In the genomic region with DNA sequence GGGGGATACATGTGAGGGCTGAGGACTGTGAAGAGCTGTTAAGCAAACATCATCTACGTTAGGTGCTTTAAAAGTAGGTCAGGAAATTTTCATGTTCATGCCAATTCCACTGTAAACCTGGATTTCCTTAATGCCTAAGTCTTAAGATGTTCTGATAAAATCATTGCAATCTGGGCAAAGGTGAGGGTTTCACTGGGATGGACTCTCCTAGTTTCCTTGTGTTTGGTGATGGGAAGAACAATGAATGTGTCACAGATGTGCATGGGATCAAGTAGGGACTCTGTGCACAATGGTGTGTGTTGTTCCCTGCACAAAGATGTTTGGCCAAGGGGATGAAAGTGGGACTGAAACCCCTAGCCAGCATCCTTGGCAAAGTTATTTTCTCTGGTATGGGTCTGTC, we compare ENCODE assay signal across 14 cellular contexts.
DNase-seq lines count a peak whose midpoint lies in the region; ATAC-seq and TF ChIP-seq lines count a peak whose summit lies in the region.
"Had no signal": no experiment of that assay in that cellular context is flagged by ENCODE, and none has a peak within 500 bp of the region (broad histone marks: within the 10 kb centered on the region; RNA-seq: fewer than 3 reads in every experiment).

No MANE protein-coding gene starts in this region.

- peaks cover 4% of the 10 kb centered on the region for H3K27me3 Mint-ChIP-seq in GM23338 (ENCODE audit: insufficient read depth, low read depth, poor library complexity)

- H3F3A ChIP-seq in GM23338 (replicated peaks; ENCODE audit: low read depth) (no peaks in the 10 kb centered on the region), MM.1S (ENCODE audit: insufficient read depth, low read length) (no peaks in the 10 kb centered on the region)

- no peak overlapping the region for H3K27ac Mint-ChIP-seq in GM23338

- H3K4me3 Mint-ChIP-seq in GM23338, result no peak overlapping the region

- H3K4me1 Mint-ChIP-seq in GM23338, result peaks cover 2% of the 10 kb centered on the region; the same call in 1 of the 3 replicates

- no peak for TF ChIP-seq POLR2A in body of pancreas (IDR thresholded peaks at IDR 0.05)
- TF ChIP-seq POLR2A in right lobe of liver (IDR thresholded peaks at IDR 0.05), result no peak

- peaks cover 23% of the 10 kb centered on the region for H3K9me2 ChIP-seq in GM23338 (ENCODE audit: insufficient read depth)
- no peaks in the 10 kb centered on the region for H3K9me2 ChIP-seq in MM.1S (replicated peaks; ENCODE audit: insufficient read depth, low read length)
- H3K9me2 ChIP-seq: SK-N-SH had no signal

- ATAC-seq in GM23338, result no peak
- no peak for ATAC-seq in body of pancreas
- ATAC-seq in lower lobe of right lung, result no peak
- no peak for ATAC-seq in GM18498 (IDR thresholded peaks at IDR 0.05; ENCODE audit: unreplicated experiment)
- no peak for ATAC-seq in right lobe of liver

- intact Hi-C loops in body of pancreas (cut with DNase I) (no loop called here), lower lobe of right lung (cut with DNase I) (no loop called here), right lobe of liver (cut with DNase I) (no loop called here)

- H3K4me1 ChIP-seq in ACC112 (ENCODE audit: control insufficient read depth, insufficient read depth, low read length, unreplicated experiment) (peaks cover 13% of the 10 kb centered on the region), GM23338 (ENCODE audit: insufficient read depth) (no peaks in the 10 kb centered on the region), body of pancreas (peaks cover 37% of the 10 kb centered on the region), lower lobe of right lung (peaks cover 15% of the 10 kb centered on the region), MM.1S (ENCODE audit: low read length) (peaks cover 7% of the 10 kb centered on the region; the same call in 1 of the 2 replicates), right lobe of liver (no peaks in the 10 kb centered on the region)

- H3K9me3 ChIP-seq in body of pancreas, result no peaks in the 10 kb centered on the region
- no peaks in the 10 kb centered on the region for H3K9me3 ChIP-seq in lower lobe of right lung
- no peaks in the 10 kb centered on the region for H3K9me3 ChIP-seq in MM.1S (replicated peaks; ENCODE audit: insufficient read depth, low read length)
- no peaks in the 10 kb centered on the region for H3K9me3 ChIP-seq in right lobe of liver
- H3K9me3 ChIP-seq: SK-N-SH had no signal

- H3K4me2 ChIP-seq in GM23338, result no peak overlapping the region
- no peak overlapping the region for H3K4me2 ChIP-seq in MM.1S (ENCODE audit: low read depth, low read length)
- H3K4me2 ChIP-seq: SK-N-SH had no signal

- no peaks in the 10 kb centered on the region for H3K79me2 ChIP-seq in ACC112 (ENCODE audit: control insufficient read depth, insufficient read depth, low read length, unreplicated experiment)
- H3K79me2 ChIP-seq in GM23338 (replicated peaks; ENCODE audit: insufficient read depth), result no peaks in the 10 kb centered on the region
- no peaks in the 10 kb centered on the region for H3K79me2 ChIP-seq in MM.1S (ENCODE audit: low read length)

- TF ChIP-seq CTCF in GM23338 (conservative IDR thresholded peaks at IDR 0.05; ENCODE audit: low read depth in 2 of 2), result no peak
- TF ChIP-seq CTCF in body of pancreas (IDR thresholded peaks at IDR 0.05), result no peak
- no peak for TF ChIP-seq CTCF in lower lobe of right lung (IDR thresholded peaks at IDR 0.05)
- TF ChIP-seq CTCF in MM.1S (IDR thresholded peaks at IDR 0.05; ENCODE audit: low read length), result no peak
- TF ChIP-seq CTCF in right lobe of liver (IDR thresholded peaks at IDR 0.05), result no peak

- DNase-seq in GM23338 (ENCODE audit: low spot score) (no peak), body of pancreas (no peak), lower lobe of right lung (no peak), midbrain (lab: John Stamatoyannopoulos, UW) (no peak), MM.1S (no peak), right lobe of liver (no peak)
- DNase-seq: activated T-cell treated with anti-CD3 and anti-CD28 coated beads, Interleukin-2, amount 50 U/mL, for 1 hour; effector CD4-positive, alpha-beta T cell; foreskin melanocyte; H7; NCI-H345 had no signal

- H3K27me3 ChIP-seq in ACC112 (ENCODE audit: insufficient read depth, low read length) (no peaks in the 10 kb centered on the region), GM23338 (ENCODE audit: insufficient read depth) (no peaks in the 10 kb centered on the region), body of pancreas (no peaks in the 10 kb centered on the region), lower lobe of right lung (ENCODE audit: low read depth) (no peaks in the 10 kb centered on the region), MM.1S (replicated peaks; ENCODE audit: insufficient read depth, low read length) (no peaks in the 10 kb centered on the region), right lobe of liver (no peaks in the 10 kb centered on the region)

- 67 to 77% methylated on average over 1 of the region's 1 CpG for WGBS in body of pancreas, 2 donors
- 100% methylated on average over 1 of the region's 1 CpG for WGBS in right lobe of liver (ENCODE audit: insufficient coverage, low coverage, low lambda C conversion rate, missing lambda C conversion rate)

- H2AFZ ChIP-seq in ACC112 (ENCODE audit: low read length, unreplicated experiment), result no peak overlapping the region
- H2AFZ ChIP-seq in GM23338, result peak overlapping the region; percentile 56; the same call in 1 of the 2 replicates
- H2AFZ ChIP-seq in MM.1S (ENCODE audit: low read length), result no peak overlapping the region

- H3K4me3 ChIP-seq in ACC112 (ENCODE audit: low read depth, low read length) (no peak overlapping the region), GM23338 (no peak overlapping the region), body of pancreas (no peak overlapping the region), lower lobe of right lung (no peak overlapping the region), MM.1S (ENCODE audit: low read length) (no peak overlapping the region), right lobe of liver (no peak overlapping the region)

- H3K36me3 ChIP-seq in ACC112 (ENCODE audit: insufficient read depth, low read length) (no peaks in the 10 kb centered on the region), GM23338 (ENCODE audit: insufficient read depth) (no peaks in the 10 kb centered on the region), body of pancreas (replicated peaks in 1 of 2; ENCODE audit: insufficient read depth in 1 of 2, low read depth in 2 of 2) (no peaks in the 10 kb centered on the region), lower lobe of right lung (no peaks in the 10 kb centered on the region), MM.1S (replicated peaks; ENCODE audit: insufficient read depth, low read length) (no peaks in the 10 kb centered on the region), right lobe of liver (no peaks in the 10 kb centered on the region)

- H3K36me3 Mint-ChIP-seq in GM23338 (ENCODE audit: low read depth), result peaks cover 12% of the 10 kb centered on the region; the same call in 2 of the 3 replicates

- H3K9me3 Mint-ChIP-seq in GM23338, result peaks cover 14% of the 10 kb centered on the region; the same call in 2 of the 3 replicates

- H3K27ac ChIP-seq in ACC112 (ENCODE audit: low read depth, low read length) (peak overlapping the region; percentile 33; the same call in 1 of the 2 replicates), GM23338 (ENCODE audit: low read depth) (no peak overlapping the region), body of pancreas (peak overlapping the region; percentile 26 to 82 (median 68)), lower lobe of right lung (peak overlapping the region; percentile 71), MM.1S (ENCODE audit: low read length) (no peak overlapping the region), right lobe of liver (no peak overlapping the region)

- no peak overlapping the region for H3K9ac ChIP-seq in MM.1S (ENCODE audit: low read length)
- H3K9ac ChIP-seq: SK-N-SH had no signal

- H4K20me1 ChIP-seq in GM23338 (replicated peaks; ENCODE audit: insufficient read depth) (no peaks in the 10 kb centered on the region), MM.1S (ENCODE audit: insufficient read depth, low read length) (no peaks in the 10 kb centered on the region)

TF ChIP-seq in GM23338, 12 proteins besides CTCF, POLR2A, EP300 and RAD21 (continues in another document):
- no peak for TF ChIP-seq CREB1 (CRISPR knock-in tag; IDR thresholded peaks at IDR 0.05; ENCODE audit: low read depth)
- TF ChIP-seq STAT1 (IDR thresholded peaks at IDR 0.05; ENCODE audit: unreplicated experiment), result no peak
- no peak for TF ChIP-seq POLR2AphosphoS5 (IDR thresholded peaks at IDR 0.05; ENCODE audit: low read depth)
- TF ChIP-seq NANOG (IDR thresholded peaks at IDR 0.05; ENCODE audit: borderline replicate concordance), result no peak
- no peak for TF ChIP-seq EZH2phosphoT487 (IDR thresholded peaks at IDR 0.05; ENCODE audit: unreplicated experiment)
- TF ChIP-seq EZH2 (IDR thresholded peaks at IDR 0.05; ENCODE audit: low read depth, unreplicated experiment), result no peak
- no peak for TF ChIP-seq ZNF331 (CRISPR knock-in tag; IDR thresholded peaks at IDR 0.05; ENCODE audit: low read depth)
- no peak for TF ChIP-seq JUNB (IDR thresholded peaks at IDR 0.05; ENCODE audit: unreplicated experiment)
- TF ChIP-seq ZNF114 (CRISPR knock-in tag; IDR thresholded peaks at IDR 0.05), result no peak

Comparison
In these comparisons a context has a peak if more than half of its experiments do, and no peak if none do; other contexts are left out.
1. H3K27ac ChIP-seq: peak in ACC112 (single experiment), body of pancreas (4 of 4) and lower lobe of right lung (single experiment); none in GM23338 (single experiment), MM.1S (single experiment) and right lobe of liver (0 of 3).